Comparison of ENCODE assay signal across 33 cellular contexts in genomic region chr13:54484166-54484565, GRCh38.
"Had no signal": no experiment of that assay in that cellular context is flagged by ENCODE, and none has a peak within 500 bp of the region (broad histone marks: within the 10 kb centered on the region; RNA-seq: fewer than 3 reads in every experiment).

No MANE protein-coding gene starts in this region.

- H3K27me3 ChIP-seq: adrenal gland, ascending aorta, body of pancreas, brain microvascular endothelial cell, breast epithelium, cardiac muscle cell had no signal

- H3K4me1 ChIP-seq: adrenal gland, ascending aorta, body of pancreas, breast epithelium had no signal

- H3K36me3 ChIP-seq: adrenal gland, ascending aorta, brain microvascular endothelial cell, breast epithelium, cardiac muscle cell had no signal

- DNase-seq: activated effector memory CD4-positive, alpha-beta T cell treated with anti-CD3 and anti-CD28 coated beads, Interleukin-2, amount 50 U/mL, for 16 hours; activated effector memory CD4-positive, alpha-beta T cell treated with Interleukin-2 at 50 U/mL for 16 hours; activated gamma-delta T cell; activated gamma-delta T cell treated with Interleukin-2 at 50 U/mL for 16 hours; activated naive CD4-positive, alpha-beta T cell; activated naive CD4-positive, alpha-beta T cell treated with anti-CD3 and anti-CD28 coated beads for 36 hours; activated naive CD4-positive, alpha-beta T cell treated with anti-CD3 and anti-CD28 coated beads, Interleukin-2, amount 10 ng/mL, durations not matched to agents 7 days and 5 days; activated naive CD4-positive, alpha-beta T cell treated with anti-CD3 and anti-CD28 coated beads, Interleukin-2, amount 50 U/mL, for 16 hours; activated naive CD4-positive, alpha-beta T cell treated with Interleukin-2 at 50 U/mL for 16 hours; activated naive CD8-positive, alpha-beta T cell treated with anti-CD3 and anti-CD28 coated beads for 36 hours; activated naive CD8-positive, alpha-beta T cell treated with anti-CD3 and anti-CD28 coated beads, Interleukin-2, amount 10 ng/mL, durations not matched to agents 7 days and 5 days; activated naive CD8-positive, alpha-beta T cell treated with anti-CD3 and anti-CD28 coated beads, Interleukin-2, amount 50 U/mL, for 24 hours; activated T-cell treated with anti-CD3 and anti-CD28 coated beads for 4 hours; activated T-cell treated with anti-CD3 and anti-CD28 coated beads, Interleukin-2, amount 50 U/mL, for 1 hour; activated T-cell treated with anti-CD3 and anti-CD28 coated beads, Interleukin-2, amount 50 U/mL, for 24 hours; activated T-cell treated with anti-CD3 and anti-CD28 coated beads, Interleukin-2, amount 50 U/mL, for 4 hours; activated T-cell treated with anti-CD3 and anti-CD28 coated beads, Interleukin-2, amount 50 U/mL, for 48 hours; activated T-cell treated with anti-CD3 and anti-CD28 coated beads, Interleukin-2, amount 50 U/mL, for 72 hours; adrenal gland; amniotic stem cell; amygdala; anterior cingulate cortex; aorta; body of pancreas; brain microvascular endothelial cell; caudate nucleus; central memory CD4-positive, alpha-beta T cell; cerebellar nuclear complex had no signal

- H3K27ac ChIP-seq: adrenal gland, ascending aorta, body of pancreas, brain microvascular endothelial cell, breast epithelium, cardiac muscle cell had no signal

- FAIRE-seq: astrocyte, bronchial epithelial cell had no signal

- H3K4me3 ChIP-seq: adrenal gland, ascending aorta, body of pancreas, breast epithelium, cardiac muscle cell had no signal

- H3K9me3 ChIP-seq: adrenal gland, ascending aorta, body of pancreas, breast epithelium had no signal
